Comparison of ENCODE assay signal across 26 cellular contexts in genomic region chr19:52949422-52949821, GRCh38.
"Had no signal": no experiment of that assay in that cellular context is flagged by ENCODE, and none has a peak within 500 bp of the region (broad histone marks: within the 10 kb centered on the region; RNA-seq: fewer than 3 reads in every experiment).

No MANE protein-coding gene starts in this region.

- H3K4me2 ChIP-seq: neural progenitor cell had no signal

- H3K4me1 Mint-ChIP-seq: naive B cell; stimulated activated effector memory CD8-positive, alpha-beta T cell treated with anti-CD3 and anti-CD28 coated beads, Interleukin-12 subunit alpha, Interleukin-12 subunit beta, amount 100 ng/mL, for 72 hours had no signal

- H2AFZ ChIP-seq: neural progenitor cell had no signal

- H3K4me1 ChIP-seq: psoas muscle, sigmoid colon, vagina had no signal

- H3K27me3 Mint-ChIP-seq: naive B cell; natural killer cell treated with Interleukin-12 subunit alpha and Interleukin-12 subunit beta and Interleukin-15 and Interleukin-18, amount 100 ng/mL, for 72 hours had no signal

- H3K4me3 Mint-ChIP-seq: immature natural killer cell; mesothelial cell of epicardium; natural killer cell treated with Interleukin-12 subunit alpha and Interleukin-12 subunit beta and Interleukin-15 and Interleukin-18, amount 100 ng/mL, for 72 hours; neural progenitor cell; stimulated activated effector memory CD8-positive, alpha-beta T cell treated with anti-CD3 and anti-CD28 coated beads, Interleukin-12 subunit alpha, Interleukin-12 subunit beta, amount 100 ng/mL, for 72 hours had no signal

- H3K9ac ChIP-seq: neural progenitor cell had no signal

- H3K27ac Mint-ChIP-seq: immature natural killer cell; mesothelial cell of epicardium; naive B cell; natural killer cell treated with Interleukin-12 subunit alpha and Interleukin-12 subunit beta and Interleukin-15 and Interleukin-18, amount 100 ng/mL, for 72 hours; neural progenitor cell; stimulated activated effector memory CD8-positive, alpha-beta T cell treated with anti-CD3 and anti-CD28 coated beads, Interleukin-12 subunit alpha, Interleukin-12 subunit beta, amount 100 ng/mL, for 72 hours had no signal

- H3K27ac ChIP-seq: coronary artery, neural progenitor cell, psoas muscle, sigmoid colon, stomach, thyroid gland, vagina had no signal

- FAIRE-seq: endometrium, frontal cortex had no signal

- DNase-seq: dermis blood vessel endothelial cell; effector memory CD4-positive, alpha-beta T cell; hypothalamus; immature natural killer cell; islet precursor cell; left ventricle myocardium superior; mesenchymal stem cell; mucosa of descending colon; naive B cell; psoas muscle; right cardiac atrium; sigmoid colon; stimulated activated CD4-positive, alpha-beta T cell treated with anti-CD3 and anti-CD28 coated beads, Interleukin-2, amount 100 ng/mL, for 24 hours; stimulated activated CD4-positive, alpha-beta T cell treated with anti-CD3 and anti-CD28 coated beads, Interleukin-4, amount 100 ng/mL, for 24 hours; stimulated activated naive CD4-positive, alpha-beta T cell treated with Interleukin-2 at 50 U/mL for 16 hours; stomach; thyroid gland; trophoblast cell had no signal

- H3K4me3 ChIP-seq: mucosa of descending colon, neural progenitor cell, psoas muscle, sigmoid colon, stomach, thyroid gland, vagina had no signal

- ATAC-seq: left ventricle myocardium superior; mucosa of descending colon; natural killer cell treated with Interleukin-12 subunit alpha and Interleukin-12 subunit beta and Interleukin-15 and Interleukin-18, amount 100 ng/mL, for 72 hours; psoas muscle; right cardiac atrium; stimulated activated effector memory CD8-positive, alpha-beta T cell treated with anti-CD3 and anti-CD28 coated beads, Interleukin-12 subunit alpha, Interleukin-12 subunit beta, amount 100 ng/mL, for 72 hours had no signal

- H3K27me3 ChIP-seq: neural progenitor cell, sigmoid colon, stomach, thyroid gland, vagina had no signal
